8 cellular contexts compared by ENCODE assay signal in genomic region chr15:75367913-75368688, GRCh38. TPM values are rescaled to one million over a fixed set of nuclear protein-coding genes. Genes with fewer than 3 reads are reported as not detected.
DNase-seq lines count a peak whose midpoint lies in the region; ATAC-seq and TF ChIP-seq lines count a peak whose summit lies in the region.

TSS of gene MAN2C1 (minus strand) at chr15:75368607. CDS start at chr15:75368583, 24 bp downstream.

- peak within 1 kb of the TSS; percentile 85 for H3K4me2 ChIP-seq in hepatocyte

- H3K9me2 ChIP-seq in hepatocyte (replicated peaks; ENCODE audit: insufficient read depth), result no peaks in the 10 kb centered on the region

- H4K20me1 ChIP-seq in hepatocyte (ENCODE audit: insufficient read depth, poor library complexity, severe bottlenecking), result no peaks in the 10 kb centered on the region

- 1% methylated on average over 58 of the region's 67 CpGs for WGBS in hepatocyte (ENCODE audit: low lambda C conversion rate, missing lambda C conversion rate)

- peak; percentile 87 for ATAC-seq in GM18511 (IDR thresholded peaks at IDR 0.05; ENCODE audit: unreplicated experiment)
- peak; percentile 81 for ATAC-seq in HG03039 (IDR thresholded peaks at IDR 0.05; ENCODE audit: unreplicated experiment)

- H3K36me3 ChIP-seq in hepatocyte (replicated peaks; ENCODE audit: insufficient read depth, low read depth), result no peaks in the 10 kb centered on the region

- H2AFZ ChIP-seq in hepatocyte, result peak within 1 kb of the TSS; percentile 70

- no peaks in the 10 kb centered on the region for H3K27me3 ChIP-seq in hepatocyte

- peak; percentile 98 for DNase-seq in NCI-H2081 (lab: John Stamatoyannopoulos, UW)
- peak; percentile 83 for DNase-seq in T1000 (lab: John Stamatoyannopoulos, UW)
- DNase-seq in astrocyte of the hippocampus (ENCODE audit: low read depth, low spot score), result peak; percentile 98
- peak; percentile 99 for DNase-seq in hepatocyte (ENCODE audit: low spot score)
- peak; percentile 95 for DNase-seq in retina

- H3K27ac ChIP-seq in 22Rv1 (peak within 1 kb of the TSS; percentile 98), hepatocyte (peak within 1 kb of the TSS; percentile 98)

- H3K4me3 ChIP-seq in hepatocyte, result peak within 1 kb of the TSS; percentile 82

- H3K4me1 ChIP-seq in hepatocyte (ENCODE audit: insufficient read depth), result peaks cover 11% of the 10 kb centered on the region

- H3K9me3 ChIP-seq in hepatocyte (ENCODE audit: low read depth), result no peaks in the 10 kb centered on the region

- TF ChIP-seq CTCF in 22Rv1 (IDR thresholded peaks at IDR 0.05) (peak; percentile 93), hepatocyte (IDR thresholded peaks at IDR 0.05; ENCODE audit: poor library complexity) (peak; percentile 86)

- H3K79me2 ChIP-seq in hepatocyte, result peaks cover 29% of the 10 kb centered on the region

RNA-seq across cellular contexts. Expression of gene MAN2C1, which starts in this region (rescaled TPM):
- total RNA-seq in hepatocyte, result 52.1 and 81.4 TPM in 2 replicates
- polyA plus RNA-seq in hepatocyte, result 88.0 and 119 TPM in 2 replicates

Comparison
In these comparisons a context has a peak if more than half of its experiments do, and no peak if none do; other contexts are left out.
1. Peak in every context shown above with its lines: DNase-seq, ATAC-seq, H3K4me3 ChIP-seq and H3K27ac ChIP-seq.